ENCODE assay signal across 15 cellular contexts in the genomic region with DNA sequence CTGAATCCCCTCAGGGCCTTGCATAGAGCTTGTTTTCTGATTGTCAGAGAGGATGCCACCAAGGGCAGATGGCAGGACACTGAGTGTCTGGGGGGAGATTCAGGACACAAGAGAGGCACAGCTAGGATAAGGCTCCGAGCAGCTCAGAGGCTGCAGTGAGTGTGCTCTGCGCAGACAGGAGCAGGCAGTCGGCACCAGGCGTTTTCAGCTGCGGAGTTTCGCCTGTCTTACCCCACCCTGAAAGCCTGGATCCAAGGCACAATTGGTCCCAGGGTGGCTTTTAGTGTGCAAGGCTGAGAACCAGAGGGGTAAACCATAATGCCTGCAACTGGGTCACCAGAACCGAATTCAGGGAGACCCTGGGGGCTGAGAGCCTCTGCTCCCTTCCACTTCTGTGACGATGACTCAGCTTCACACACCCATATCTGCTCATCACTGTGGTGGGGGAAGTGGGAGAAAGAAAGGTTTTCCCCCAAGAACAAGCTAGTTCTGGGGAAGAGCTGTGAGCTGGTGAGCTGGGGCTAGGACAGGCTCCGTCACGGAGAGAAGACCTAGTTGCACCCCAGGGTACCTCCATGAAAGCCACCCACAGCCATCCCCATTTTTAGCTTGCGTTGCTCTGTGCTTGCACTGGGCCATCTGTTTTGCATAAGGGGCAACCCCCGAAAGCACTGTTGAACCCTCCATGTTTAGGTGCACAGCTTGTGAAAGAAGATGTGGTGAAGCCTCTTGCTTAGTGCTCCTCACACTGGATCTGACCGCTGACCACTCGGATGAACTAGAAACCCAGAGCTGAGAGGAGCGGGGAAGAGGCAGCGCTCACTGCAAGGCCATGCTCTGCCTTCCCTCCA.
DNase-seq lines count a peak whose midpoint lies in the region; ATAC-seq and FAIRE-seq lines count a peak whose summit lies in the region.
"Had no signal": no experiment of that assay in that cellular context is flagged by ENCODE, and none has a peak within 500 bp of the region (broad histone marks: within the 10 kb centered on the region; RNA-seq: fewer than 3 reads in every experiment).

No MANE protein-coding gene starts in this region.

- H3K4me3 Mint-ChIP-seq in activated naive CD8-positive, alpha-beta T cell treated with anti-CD3 and anti-CD28 coated beads, Interleukin-2, amount 50 U/mL, for 24 hours: no peak overlapping the region
- H3K4me3 Mint-ChIP-seq in activated naive CD8-positive, alpha-beta T cell treated with anti-CD3 and anti-CD28 coated beads for 36 hours: no peak overlapping the region
- no peak overlapping the region for H3K4me3 Mint-ChIP-seq in activated T-helper 1 cell treated with anti-CD3 and anti-CD28 coated beads, Interleukin-12 subunit alpha, Interleukin-12 subunit beta, Interleukin-2, Interleukin-4 antibody, amounts not matched to agents 30 ng/mL and 10 ng/mL and 1 ng/mL, durations not matched to agents 14 hours and 24 hours and 36 hours
- H3K4me3 Mint-ChIP-seq: CD8-positive, alpha-beta T cell had no signal

- no peak for FAIRE-seq in HTR-8/SVneo (lab: Jason Lieb, UNC)

- intact Hi-C loops in activated T-helper 1 cell treated with anti-CD3 and anti-CD28 coated beads, Interleukin-12 subunit alpha, Interleukin-12 subunit beta, Interleukin-2, Interleukin-4 antibody, amounts not matched to agents 30 ng/mL and 10 ng/mL and 1 ng/mL, durations not matched to agents 14 hours and 24 hours and 36 hours (cut with micrococcal nuclease): no loop called here

- DNase-seq in activated naive CD8-positive, alpha-beta T cell treated with anti-CD3 and anti-CD28 coated beads, Interleukin-2, amount 50 U/mL, for 24 hours: no peak
- no peak for DNase-seq in activated naive CD8-positive, alpha-beta T cell treated with anti-CD3 and anti-CD28 coated beads for 36 hours
- DNase-seq in NCI-H69 (lab: John Stamatoyannopoulos, UW) (peak; percentile 41), NCI-H2171 (lab: John Stamatoyannopoulos, UW) (no peak), COR-L47 (lab: John Stamatoyannopoulos, UW) (no peak), HTR-8/SVneo (ENCODE audit: insufficient read length, low spot score) (no peak)
- DNase-seq in activated T-helper 1 cell treated with anti-CD3 and anti-CD28 coated beads, Interleukin-12 subunit alpha, Interleukin-12 subunit beta, Interleukin-2, Interleukin-4 antibody, amounts not matched to agents 30 ng/mL and 10 ng/mL and 1 ng/mL, durations not matched to agents 14 hours and 24 hours and 36 hours (ENCODE audit: low spot score): no peak
- DNase-seq: activated CD4-positive, alpha-beta T cell treated with anti-CD3 and anti-CD28 coated beads, Interleukin-2, amount 50 U/mL, for 1 hour; activated effector memory CD4-positive, alpha-beta T cell treated with Interleukin-2 at 50 U/mL for 16 hours; CD8-positive, alpha-beta T cell; heart left ventricle; T-helper 2 cell; tibial artery had no signal

- peaks cover 25% of the 10 kb centered on the region for H3K27me3 Mint-ChIP-seq in activated naive CD8-positive, alpha-beta T cell treated with anti-CD3 and anti-CD28 coated beads, Interleukin-2, amount 50 U/mL, for 24 hours
- H3K27me3 Mint-ChIP-seq in activated naive CD8-positive, alpha-beta T cell treated with anti-CD3 and anti-CD28 coated beads for 36 hours: peaks cover 34% of the 10 kb centered on the region
- peaks cover 24% of the 10 kb centered on the region for H3K27me3 Mint-ChIP-seq in activated T-helper 1 cell treated with anti-CD3 and anti-CD28 coated beads, Interleukin-12 subunit alpha, Interleukin-12 subunit beta, Interleukin-2, Interleukin-4 antibody, amounts not matched to agents 30 ng/mL and 10 ng/mL and 1 ng/mL, durations not matched to agents 14 hours and 24 hours and 36 hours (ENCODE audit: insufficient read depth)

- H3K36me3 Mint-ChIP-seq in activated naive CD8-positive, alpha-beta T cell treated with anti-CD3 and anti-CD28 coated beads, Interleukin-2, amount 50 U/mL, for 24 hours (ENCODE audit: low read depth): no peaks in the 10 kb centered on the region
- H3K36me3 Mint-ChIP-seq in activated naive CD8-positive, alpha-beta T cell treated with anti-CD3 and anti-CD28 coated beads for 36 hours: no peaks in the 10 kb centered on the region
- H3K36me3 Mint-ChIP-seq in activated T-helper 1 cell treated with anti-CD3 and anti-CD28 coated beads, Interleukin-12 subunit alpha, Interleukin-12 subunit beta, Interleukin-2, Interleukin-4 antibody, amounts not matched to agents 30 ng/mL and 10 ng/mL and 1 ng/mL, durations not matched to agents 14 hours and 24 hours and 36 hours (ENCODE audit: low read depth): no peaks in the 10 kb centered on the region
- H3K36me3 Mint-ChIP-seq: CD8-positive, alpha-beta T cell had no signal

- no peaks in the 10 kb centered on the region for H3K9me3 Mint-ChIP-seq in activated naive CD8-positive, alpha-beta T cell treated with anti-CD3 and anti-CD28 coated beads, Interleukin-2, amount 50 U/mL, for 24 hours
- H3K9me3 Mint-ChIP-seq in activated naive CD8-positive, alpha-beta T cell treated with anti-CD3 and anti-CD28 coated beads for 36 hours: no peaks in the 10 kb centered on the region
- H3K9me3 Mint-ChIP-seq in activated T-helper 1 cell treated with anti-CD3 and anti-CD28 coated beads, Interleukin-12 subunit alpha, Interleukin-12 subunit beta, Interleukin-2, Interleukin-4 antibody, amounts not matched to agents 30 ng/mL and 10 ng/mL and 1 ng/mL, durations not matched to agents 14 hours and 24 hours and 36 hours: no peaks in the 10 kb centered on the region
- H3K9me3 Mint-ChIP-seq: CD8-positive, alpha-beta T cell; neural crest cell had no signal

- ATAC-seq in activated naive CD8-positive, alpha-beta T cell treated with anti-CD3 and anti-CD28 coated beads, Interleukin-2, amount 50 U/mL, for 24 hours: peak; percentile 7
- peak; percentile 39 for ATAC-seq in HG02870 (IDR thresholded peaks at IDR 0.05; ENCODE audit: unreplicated experiment)
- ATAC-seq: CD8-positive, alpha-beta T cell; heart left ventricle had no signal

- no peak overlapping the region for H3K27ac Mint-ChIP-seq in activated naive CD8-positive, alpha-beta T cell treated with anti-CD3 and anti-CD28 coated beads, Interleukin-2, amount 50 U/mL, for 24 hours
- H3K27ac Mint-ChIP-seq in activated naive CD8-positive, alpha-beta T cell treated with anti-CD3 and anti-CD28 coated beads for 36 hours: no peak overlapping the region
- no peak overlapping the region for H3K27ac Mint-ChIP-seq in activated T-helper 1 cell treated with anti-CD3 and anti-CD28 coated beads, Interleukin-12 subunit alpha, Interleukin-12 subunit beta, Interleukin-2, Interleukin-4 antibody, amounts not matched to agents 30 ng/mL and 10 ng/mL and 1 ng/mL, durations not matched to agents 14 hours and 24 hours and 36 hours
- H3K27ac Mint-ChIP-seq: CD8-positive, alpha-beta T cell had no signal

- H3K4me1 Mint-ChIP-seq in activated naive CD8-positive, alpha-beta T cell treated with anti-CD3 and anti-CD28 coated beads, Interleukin-2, amount 50 U/mL, for 24 hours: no peaks in the 10 kb centered on the region
- H3K4me1 Mint-ChIP-seq in activated naive CD8-positive, alpha-beta T cell treated with anti-CD3 and anti-CD28 coated beads for 36 hours: peaks cover 3% of the 10 kb centered on the region
- H3K4me1 Mint-ChIP-seq in activated T-helper 1 cell treated with anti-CD3 and anti-CD28 coated beads, Interleukin-12 subunit alpha, Interleukin-12 subunit beta, Interleukin-2, Interleukin-4 antibody, amounts not matched to agents 30 ng/mL and 10 ng/mL and 1 ng/mL, durations not matched to agents 14 hours and 24 hours and 36 hours (ENCODE audit: low read depth): no peaks in the 10 kb centered on the region
